1 cellular context compared by ENCODE assay signal in the genomic region with DNA sequence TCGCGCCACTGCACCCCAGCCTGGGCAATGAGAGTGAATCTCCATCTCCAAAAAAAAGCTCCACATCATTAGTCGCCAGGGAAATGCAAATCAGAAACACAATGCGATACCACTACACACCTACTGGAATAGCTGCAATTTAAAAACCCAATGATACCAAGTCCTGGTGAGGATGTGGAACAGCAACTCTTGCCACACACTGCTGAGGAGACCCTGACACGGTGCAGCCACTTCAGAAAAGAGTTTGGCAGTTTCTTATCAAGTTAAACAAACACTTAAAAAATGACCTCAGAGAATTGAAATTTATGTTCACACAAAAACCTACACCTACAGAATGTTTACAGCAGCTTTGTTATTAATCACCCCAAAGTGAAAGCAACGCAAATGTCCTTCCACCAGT.
TF ChIP-seq lines count a peak whose summit lies in the region.

No MANE protein-coding gene starts in this region.

TF ChIP-seq in K562, 482 proteins besides CTCF, POLR2A, EP300 and RAD21:
- no peak for TF ChIP-seq PRMT5 (CRISPR knock-in tag; IDR thresholded peaks at IDR 0.05)
- TF ChIP-seq, protein P1, sequence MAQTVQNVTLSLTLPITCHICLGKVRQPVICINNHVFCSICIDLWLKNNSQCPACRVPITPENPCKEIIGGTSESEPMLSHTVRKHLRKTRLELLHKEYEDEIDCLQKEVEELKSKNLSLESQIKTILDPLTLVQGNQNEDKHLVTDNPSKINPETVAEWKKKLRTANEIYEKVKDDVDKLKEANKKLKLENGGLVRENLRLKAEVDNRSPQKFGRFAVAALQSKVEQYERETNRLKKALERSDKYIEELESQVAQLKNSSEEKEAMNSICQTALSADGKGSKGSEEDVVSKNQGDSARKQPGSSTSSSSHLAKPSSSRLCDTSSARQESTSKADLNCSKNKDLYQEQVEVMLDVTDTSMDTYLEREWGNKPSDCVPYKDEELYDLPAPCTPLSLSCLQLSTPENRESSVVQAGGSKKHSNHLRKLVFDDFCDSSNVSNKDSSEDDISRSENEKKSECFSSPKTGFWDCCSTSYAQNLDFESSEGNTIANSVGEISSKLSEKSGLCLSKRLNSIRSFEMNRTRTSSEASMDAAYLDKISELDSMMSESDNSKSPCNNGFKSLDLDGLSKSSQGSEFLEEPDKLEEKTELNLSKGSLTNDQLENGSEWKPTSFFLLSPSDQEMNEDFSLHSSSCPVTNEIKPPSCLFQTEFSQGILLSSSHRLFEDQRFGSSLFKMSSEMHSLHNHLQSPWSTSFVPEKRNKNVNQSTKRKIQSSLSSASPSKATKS (CRISPR knock-in tag; IDR thresholded peaks at IDR 0.05) = no peak
- no peak for TF ChIP-seq ZNF695 (CRISPR knock-in tag; IDR thresholded peaks at IDR 0.05)
- TF ChIP-seq HMG20A (CRISPR knock-in tag; conservative IDR thresholded peaks at IDR 0.05) = no peak
- TF ChIP-seq SREBF1 (IDR thresholded peaks at IDR 0.05; ENCODE audit: borderline replicate concordance, low read depth, low read length) = no peak
- no peak for TF ChIP-seq MTA2 (IDR thresholded peaks at IDR 0.05; ENCODE audit: low read depth)
- no peak for TF ChIP-seq ZSCAN32 (CRISPR knock-in tag; IDR thresholded peaks at IDR 0.05)
- TF ChIP-seq ZBTB11 (CRISPR knock-in tag; IDR thresholded peaks at IDR 0.05) = no peak
- no peak for TF ChIP-seq POLR2G (IDR thresholded peaks at IDR 0.05; ENCODE audit: low read depth, low read length)
- TF ChIP-seq ZNF3 (CRISPR knock-in tag; IDR thresholded peaks at IDR 0.05) = no peak
- no peak for TF ChIP-seq PRPF4 (IDR thresholded peaks at IDR 0.05; ENCODE audit: insufficient read depth, low read depth, low read length, poor library complexity, severe bottlenecking)
- TF ChIP-seq, protein P2, sequence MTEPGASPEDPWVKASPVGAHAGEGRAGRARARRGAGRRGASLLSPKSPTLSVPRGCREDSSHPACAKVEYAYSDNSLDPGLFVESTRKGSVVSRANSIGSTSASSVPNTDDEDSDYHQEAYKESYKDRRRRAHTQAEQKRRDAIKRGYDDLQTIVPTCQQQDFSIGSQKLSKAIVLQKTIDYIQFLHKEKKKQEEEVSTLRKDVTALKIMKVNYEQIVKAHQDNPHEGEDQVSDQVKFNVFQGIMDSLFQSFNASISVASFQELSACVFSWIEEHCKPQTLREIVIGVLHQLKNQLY (CRISPR knock-in tag; conservative IDR thresholded peaks at IDR 0.05) = no peak
- TF ChIP-seq ZNF143 (CRISPR knock-in tag; IDR thresholded peaks at IDR 0.05) = no peak
- TF ChIP-seq ZNF436 (CRISPR knock-in tag; IDR thresholded peaks at IDR 0.05) = no peak
- TF ChIP-seq TRIM24 (IDR thresholded peaks at IDR 0.05) = no peak
- TF ChIP-seq HMG20B (CRISPR knock-in tag; IDR thresholded peaks at IDR 0.05) = no peak
- no peak for TF ChIP-seq ZNF717 (CRISPR knock-in tag; IDR thresholded peaks at IDR 0.05)
- TF ChIP-seq ZFP36 (IDR thresholded peaks at IDR 0.05; ENCODE audit: low read depth, low read length, partially characterized antibody) = no peak
- no peak for TF ChIP-seq ZNF778 (CRISPR knock-in tag; IDR thresholded peaks at IDR 0.05)
- no peak for TF ChIP-seq KAT7 (CRISPR knock-in tag; IDR thresholded peaks at IDR 0.05; ENCODE audit: borderline replicate concordance)
